21 cellular contexts compared by ENCODE assay signal in genomic region chr21:36465481-36465880, GRCh38. TPM values are rescaled to one million over a fixed set of nuclear protein-coding genes. Genes with fewer than 3 reads are reported as not detected.
"Had no signal": no experiment of that assay in that cellular context is flagged by ENCODE, and none has a peak within 500 bp of the region (broad histone marks: within the 10 kb centered on the region; RNA-seq: fewer than 3 reads in every experiment).

No MANE protein-coding gene starts in this region.

- H2AFZ ChIP-seq: neural progenitor cell had no signal

- H3K4me1 ChIP-seq: neural progenitor cell, pancreas, prostate gland had no signal

- FAIRE-seq: islet of Langerhans, pancreas had no signal

- H3K4me2 ChIP-seq: neural progenitor cell had no signal

- H3K36me3 ChIP-seq: esophagus muscularis mucosa, gastrocnemius medialis, heart right ventricle, left ventricle myocardium inferior, neural progenitor cell, pancreas, prostate gland, stomach, thoracic aorta had no signal

- H3K9ac ChIP-seq: neural progenitor cell had no signal

- H3K27me3 ChIP-seq: gastrocnemius medialis, neural progenitor cell, pancreas had no signal

- H3K4me3 ChIP-seq: esophagus muscularis mucosa, gastrocnemius medialis, heart right ventricle, left ventricle myocardium inferior, lung, neural progenitor cell, pancreas, prostate gland, stomach, thoracic aorta had no signal

- H3K9me3 ChIP-seq: esophagus muscularis mucosa, gastrocnemius medialis, heart right ventricle, left ventricle myocardium inferior, pancreas, prostate gland, stomach, thoracic aorta had no signal

- DNase-seq: gastrocnemius medialis; heart right ventricle; hypothalamus; left ventricle myocardium inferior; mesenchymal stem cell; midbrain; nucleus accumbens; pancreas; stimulated activated CD4-positive, alpha-beta T cell treated with anti-CD3 and anti-CD28 coated beads, Interleukin-2, amount 100 ng/mL, for 24 hours; stimulated activated naive CD4-positive, alpha-beta T cell; stomach; substantia nigra; trophoblast cell had no signal

- H3K27ac ChIP-seq: esophagus muscularis mucosa, gastrocnemius medialis, heart right ventricle, left ventricle myocardium inferior, neural progenitor cell, pancreas, prostate gland, stomach, thoracic aorta had no signal

RNA-seq across cellular contexts. Expression of gene CLDN14, which starts 14.4 kb away (rescaled TPM):
- total RNA-seq: esophagus muscularis mucosa; fibroblast of villous mesenchyme; heart right ventricle; left ventricle myocardium inferior; natural killer cell treated with Interleukin-12 subunit alpha and Interleukin-12 subunit beta and Interleukin-15 and Interleukin-18, amount 100 ng/mL, for 72 hours; prostate gland; stomach; thoracic aorta had no signal
